Comparison of ENCODE assay signal across 1 cellular context in the genomic region with DNA sequence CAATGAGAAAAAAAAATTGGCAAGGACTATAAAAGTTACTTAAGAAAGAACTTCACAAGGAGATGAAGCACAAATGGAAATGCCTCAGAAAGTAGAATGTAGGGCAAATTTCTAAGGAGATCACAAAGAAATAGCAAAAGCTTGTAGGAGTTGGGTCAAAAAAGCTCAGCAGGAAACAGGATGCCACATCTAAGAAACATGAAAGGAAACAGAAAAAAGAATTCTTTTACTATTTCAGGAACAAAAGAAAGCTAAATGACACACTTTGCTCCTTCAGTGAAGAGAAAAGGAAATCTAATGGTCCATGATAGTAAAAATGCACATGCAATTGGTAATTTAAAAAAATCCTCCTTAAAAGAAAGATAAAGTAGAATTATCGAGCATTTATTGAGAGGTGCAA.
TF ChIP-seq lines count a peak whose summit lies in the region.

No MANE protein-coding gene starts in this region.

TF ChIP-seq in GM23338, 12 proteins besides CTCF, POLR2A, EP300 and RAD21 (continued from another document):
- TF ChIP-seq NANOG (IDR thresholded peaks at IDR 0.05; ENCODE audit: borderline replicate concordance) (peak; percentile 82; the same call in 1 of the 2 replicates), EZH2 (IDR thresholded peaks at IDR 0.05; ENCODE audit: low read depth, unreplicated experiment) (no peak)
